In the genomic region with DNA sequence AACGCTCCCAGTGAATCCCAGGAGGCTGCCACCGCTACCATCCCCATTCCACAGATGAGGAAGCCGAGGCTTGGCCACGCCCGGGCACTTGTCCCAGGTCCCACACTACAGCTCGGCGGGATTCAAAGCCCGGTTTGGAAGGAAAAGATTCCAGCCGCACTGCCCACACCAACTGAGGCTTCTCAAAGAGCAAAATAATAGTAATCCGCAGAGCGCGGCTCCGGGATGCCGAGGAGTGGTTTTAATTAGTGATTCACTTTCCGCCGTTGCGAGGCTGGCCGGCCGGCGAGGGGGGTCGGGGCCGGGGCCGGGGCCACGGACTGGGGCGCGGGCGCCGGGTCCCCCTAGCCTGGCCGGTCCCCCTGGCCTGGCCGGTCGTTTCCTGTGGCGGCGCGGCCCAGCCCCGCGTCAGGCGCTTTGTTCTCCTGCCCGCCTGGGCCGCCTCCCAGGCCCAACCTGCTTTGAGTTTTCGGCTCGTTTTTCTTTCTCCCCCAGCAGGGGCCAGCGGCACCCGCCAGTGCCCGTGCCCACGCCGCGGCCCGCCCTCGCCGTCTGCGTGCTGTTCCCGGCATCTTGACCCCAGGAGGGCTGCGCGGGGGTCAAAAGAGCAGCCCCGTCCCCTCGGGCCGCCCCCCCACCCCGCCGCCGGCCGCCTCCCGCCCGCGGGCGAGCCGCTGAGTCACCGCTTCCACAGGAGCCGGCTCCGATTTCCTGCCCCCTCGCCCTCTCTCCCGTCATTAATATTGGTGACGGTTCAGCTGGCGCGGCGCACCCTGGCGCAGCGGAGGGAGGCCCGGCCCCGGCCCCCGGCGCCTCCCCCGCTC, we compare ENCODE assay signal across 8 cellular contexts. TPM values are rescaled to one million over a fixed set of nuclear protein-coding genes. Genes with fewer than 3 reads are reported as not detected.
A peak's percentile ranks its signal among the peaks of the same experiment; 100 is the strongest.
DNase-seq lines count a peak whose midpoint lies in the region; ATAC-seq and TF ChIP-seq lines count a peak whose summit lies in the region.

No MANE protein-coding gene starts in this region.

- H3K36me3 ChIP-seq in iPS-18a (ENCODE audit: control insufficient read depth, low read depth, low read length) (no peaks in the 10 kb centered on the region), spleen (no peaks in the 10 kb centered on the region), A673 (ENCODE audit: insufficient read depth, low read length, poor library complexity, severe bottlenecking) (no peaks in the 10 kb centered on the region)

- H3K4me3 ChIP-seq in iPS-18a (ENCODE audit: low read length) (peak overlapping the region; percentile 40), spleen (peak overlapping the region; percentile 16 to 63 (median 33)), A673 (ENCODE audit: low read depth, low read length, poor library complexity, severe bottlenecking) (no peak overlapping the region)

- ATAC-seq in HG02981 (IDR thresholded peaks at IDR 0.05; ENCODE audit: unreplicated experiment), result no peak

- no TSS peak for BruUV-seq in A673 (replicated peaks; lab: Mats Ljungman, UMichigan)

- peaks cover 21% of the 10 kb centered on the region for H3K4me1 ChIP-seq in iPS-18a (ENCODE audit: control insufficient read depth, low read depth, low read length)
- H3K4me1 ChIP-seq in spleen, result peaks cover 0 to 17% (median 9%) of the 10 kb centered on the region in 6 donors
- H3K4me1 ChIP-seq in A673 (ENCODE audit: insufficient read depth, low read length, poor library complexity, severe bottlenecking), result no peaks in the 10 kb centered on the region

- H3K27ac ChIP-seq in iPS-18a (ENCODE audit: low read length) (no peak overlapping the region), spleen (peak overlapping the region in 5 of 8 donors; percentile 20 to 55 (median 46)), A673 (ENCODE audit: low read depth, low read length, poor library complexity, severe bottlenecking) (no peak overlapping the region)

- TF ChIP-seq POLR2A in spleen (IDR thresholded peaks at IDR 0.05), result no peak

- TF ChIP-seq CTCF in spleen (IDR thresholded peaks at IDR 0.05 in 8 of 11, conservative IDR thresholded peaks at IDR 0.05 in 3 of 11) (no peak), A673 (conservative IDR thresholded peaks at IDR 0.05; ENCODE audit: low read depth, low read length) (no peak)

- intact Hi-C loops in spleen (cut with DNase I; ENCODE audit: low total_unique reads), result no loop called here
- intact Hi-C loops in A673 (cut with micrococcal nuclease; ENCODE audit: unreplicated experiment), result no loop called here

- H3K9me3 ChIP-seq in iPS-18a (ENCODE audit: control insufficient read depth, low read depth, low read length) (no peaks in the 10 kb centered on the region), spleen (no peaks in the 10 kb centered on the region), A673 (ENCODE audit: low read depth, low read length, poor library complexity, severe bottlenecking) (no peaks in the 10 kb centered on the region)

- H3K27me3 ChIP-seq in iPS-18a (ENCODE audit: control insufficient read depth, insufficient read depth, low read length), result peaks cover 11% of the 10 kb centered on the region
- peaks cover 0 to 54% (median 18%) of the 10 kb centered on the region in 7 donors for H3K27me3 ChIP-seq in spleen (replicated peaks in 1 of 7)
- no peaks in the 10 kb centered on the region for H3K27me3 ChIP-seq in A673 (replicated peaks; ENCODE audit: insufficient read depth, low read depth, low read length, poor library complexity)

- WGBS in spleen, 5 donors, result 12 to 32% (median 13%) methylated on average over 35 to 82 of the region's 82 CpGs

- peak; percentile 16 for DNase-seq in activated naive CD4-positive, alpha-beta T cell treated with Interleukin-2 at 50 U/mL for 16 hours
- no peak for DNase-seq in activated naive CD4-positive, alpha-beta T cell (lab: John Stamatoyannopoulos, UW)
- DNase-seq in amniotic epithelial cell (ENCODE audit: low read depth) (peak; percentile 35), spleen (no peak), T-helper 1 cell (no peak), A673 (ENCODE audit: low spot score) (no peak)

- CTCF ChIA-PET in A673 (lab: Charles Lee), result no interaction called here

- peak overlapping the region; percentile 23 for H3K9ac ChIP-seq in iPS-18a (ENCODE audit: low read length)

- POLR2A ChIA-PET in A673 (lab: Charles Lee; ENCODE audit: low non-redundant PET), result no interaction called here

RNA-seq across cellular contexts. Expression of gene FGF18, which starts 31.2 kb away (rescaled TPM):
- total RNA-seq in spleen (under 1 TPM in 6 of 7 donors, not detected in 1; 0.22 to 0.74 (median 0.33) TPM), A673 (2021) (0.90 and 1.3 TPM in 2 replicates)
- polyA plus RNA-seq in spleen, result under 1 TPM; 0.32 to 0.74 (median 0.33) TPM

Comparison
In these comparisons a context has a peak if more than half of its experiments do, and no peak if none do; other contexts are left out.
1. DNase-seq: peak in activated naive CD4-positive, alpha-beta T cell treated with Interleukin-2 at 50 U/mL for 16 hours (single experiment) and amniotic epithelial cell (single experiment); none in activated naive CD4-positive, alpha-beta T cell (0 of 4), spleen (single experiment), T-helper 1 cell (0 of 5) and A673 (single experiment).
2. H3K27ac ChIP-seq: peak in spleen (5 of 8); none in iPS-18a (single experiment) and A673 (single experiment).